Comparison of ENCODE assay signal across 20 cellular contexts in the genomic region with DNA sequence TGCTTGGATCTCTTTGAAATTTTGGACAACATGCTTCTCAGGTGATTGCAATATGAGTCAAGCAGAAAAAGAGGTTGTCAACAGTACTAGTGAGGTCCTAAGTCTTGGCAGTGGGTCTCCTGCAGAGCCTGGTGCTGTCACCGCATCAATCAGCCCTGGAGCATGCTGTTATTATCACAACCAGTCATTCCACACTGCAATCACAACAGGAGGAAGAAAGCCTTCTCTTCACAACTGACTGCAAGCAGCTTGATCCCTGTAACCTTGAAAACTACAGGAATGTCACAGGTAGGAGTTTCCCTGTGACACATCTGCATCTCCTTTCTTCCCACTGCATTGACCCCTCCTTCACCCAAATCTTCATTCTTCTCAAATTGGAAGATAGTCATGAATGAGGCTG.
DNase-seq lines count a peak whose midpoint lies in the region; ATAC-seq and TF ChIP-seq lines count a peak whose summit lies in the region.
"Had no signal": no experiment of that assay in that cellular context is flagged by ENCODE, and none has a peak within 500 bp of the region (broad histone marks: within the 10 kb centered on the region; RNA-seq: fewer than 3 reads in every experiment).

No MANE protein-coding gene starts in this region.

- DNase-seq in GM23338 (ENCODE audit: low spot score) = peak; percentile 13
- peak; percentile 39 for DNase-seq in NCI-H2227 (lab: John Stamatoyannopoulos, UW; ENCODE audit: unreplicated experiment)
- DNase-seq in iPS-NIHi7 (ENCODE audit: extremely low spot score) = peak; percentile 38
- no peak for DNase-seq in globus pallidus (ENCODE audit: low spot score)
- DNase-seq in substantia nigra (lab: John Stamatoyannopoulos, UW) = no peak
- DNase-seq in NCI-H2081 treated with DMSO at 0.1 percent for 48 hours (lab: John Stamatoyannopoulos, UW) = no peak
- DNase-seq: CD4-positive, alpha-beta T cell; COR-L47; DMS 273 treated with DMSO at 0.1 percent for 48 hours; NCI-H1105; NCI-H1694; NCI-H2081; NCI-H226; NCI-H524 treated with DMSO at 0.1 percent for 48 hours; Peyer's patch had no signal

- H3F3A ChIP-seq in GM23338 (replicated peaks; ENCODE audit: low read depth) (no peaks in the 10 kb centered on the region), neural cell (ENCODE audit: insufficient read depth, low read length, poor library complexity, severe bottlenecking) (no peaks in the 10 kb centered on the region)

- no peak overlapping the region for H3K4me3 Mint-ChIP-seq in GM23338
- H3K4me3 Mint-ChIP-seq: CD4-positive, alpha-beta T cell had no signal

- no peaks in the 10 kb centered on the region; the same call in 2 of the 3 replicates for H3K9me3 Mint-ChIP-seq in GM23338

- no peak for ATAC-seq in GM23338
- ATAC-seq: HCT116, SK-N-SH treated with all-trans-retinoic acid at 6 μM for 48 hours had no signal

- H4K20me1 ChIP-seq in GM23338 (replicated peaks; ENCODE audit: insufficient read depth) (no peaks in the 10 kb centered on the region), neural cell (ENCODE audit: insufficient read depth) (no peaks in the 10 kb centered on the region)
- H4K20me1 ChIP-seq: BLaER1 had no signal

- H3K27me3 Mint-ChIP-seq in GM23338 (ENCODE audit: insufficient read depth, low read depth, poor library complexity) = no peaks in the 10 kb centered on the region
- H3K27me3 Mint-ChIP-seq: CD4-positive, alpha-beta T cell had no signal

- peak; percentile 55 for TF ChIP-seq EP300 in neural cell (conservative IDR thresholded peaks at IDR 0.05; ENCODE audit: poor library complexity, severe bottlenecking)

- H3K36me3 ChIP-seq in GM23338 (ENCODE audit: insufficient read depth) = no peaks in the 10 kb centered on the region
- H3K36me3 ChIP-seq in neural cell (ENCODE audit: insufficient read depth, low read length) = no peaks in the 10 kb centered on the region
- H3K36me3 ChIP-seq: BLaER1, Peyer's patch had no signal

- TF ChIP-seq RAD21 in neural cell (conservative IDR thresholded peaks at IDR 0.05) = no peak

- no peaks in the 10 kb centered on the region for H3K36me3 Mint-ChIP-seq in GM23338 (ENCODE audit: low read depth)

- no peak overlapping the region for H2AFZ ChIP-seq in GM23338
- H2AFZ ChIP-seq in neural cell (ENCODE audit: low read depth, low read length) = no peak overlapping the region

- H3K9ac ChIP-seq in neural cell (ENCODE audit: low read length) = no peak overlapping the region
- H3K9ac ChIP-seq: BLaER1, KMS-11 had no signal

- H3K9me2 ChIP-seq in GM23338 (ENCODE audit: insufficient read depth) (peaks cover 2% of the 10 kb centered on the region; the same call in 1 of the 2 replicates), neural cell (ENCODE audit: insufficient read depth, low read length) (no peaks in the 10 kb centered on the region)

- H3K27me3 ChIP-seq in GM23338 (ENCODE audit: insufficient read depth) (no peaks in the 10 kb centered on the region), neural cell (ENCODE audit: insufficient read depth, low read depth, low read length) (no peaks in the 10 kb centered on the region)
- H3K27me3 ChIP-seq: BLaER1, Peyer's patch had no signal

- no peak overlapping the region for H3K27ac ChIP-seq in GM23338 (ENCODE audit: low read depth)
- no peak overlapping the region for H3K27ac ChIP-seq in neural cell (ENCODE audit: low read length)
- H3K27ac ChIP-seq in substantia nigra (ENCODE audit: low read depth, low read length, poor library complexity, severe bottlenecking) = no peak overlapping the region
- H3K27ac ChIP-seq: BLaER1, KMS-11, Peyer's patch had no signal

- H3K4me2 ChIP-seq in GM23338 (no peak overlapping the region), neural cell (ENCODE audit: low read length) (no peak overlapping the region)
- H3K4me2 ChIP-seq: BLaER1, KMS-11 had no signal

- no peaks in the 10 kb centered on the region for H3K9me3 ChIP-seq in neural cell (ENCODE audit: low read length)
- H3K9me3 ChIP-seq: Peyer's patch had no signal

- TF ChIP-seq CTCF in GM23338 (conservative IDR thresholded peaks at IDR 0.05; ENCODE audit: low read depth in 2 of 2) (no peak), neural cell (IDR thresholded peaks at IDR 0.05; ENCODE audit: poor library complexity, severe bottlenecking) (no peak)

- no peaks in the 10 kb centered on the region for H3K79me2 ChIP-seq in GM23338 (replicated peaks; ENCODE audit: insufficient read depth)
- no peaks in the 10 kb centered on the region for H3K79me2 ChIP-seq in neural cell (replicated peaks; ENCODE audit: insufficient read depth, low read length)

- no peaks in the 10 kb centered on the region for H3K4me1 ChIP-seq in GM23338 (ENCODE audit: insufficient read depth)
- H3K4me1 ChIP-seq: BLaER1, Peyer's patch had no signal

- H3K4me1 Mint-ChIP-seq in GM23338 = peaks cover 7% of the 10 kb centered on the region; the same call in 2 of the 3 replicates

- H3K4me3 ChIP-seq in GM23338 (no peak overlapping the region), neural cell (ENCODE audit: low read length) (no peak overlapping the region)
- H3K4me3 ChIP-seq: BLaER1, Peyer's patch had no signal

- H3K27ac Mint-ChIP-seq in GM23338 = 0 out of 2 replicates have a peak overlapping the region, but pooled peaks have one; percentile 66
- H3K27ac Mint-ChIP-seq: CD4-positive, alpha-beta T cell had no signal

TF ChIP-seq in GM23338, 12 proteins besides CTCF, POLR2A, EP300 and RAD21 (continues in another document):
- TF ChIP-seq STAT1 (IDR thresholded peaks at IDR 0.05; ENCODE audit: unreplicated experiment) (no peak), NANOG (IDR thresholded peaks at IDR 0.05; ENCODE audit: borderline replicate concordance) (no peak), ZNF114 (CRISPR knock-in tag; IDR thresholded peaks at IDR 0.05) (no peak)
- TF ChIP-seq, protein P1, sequence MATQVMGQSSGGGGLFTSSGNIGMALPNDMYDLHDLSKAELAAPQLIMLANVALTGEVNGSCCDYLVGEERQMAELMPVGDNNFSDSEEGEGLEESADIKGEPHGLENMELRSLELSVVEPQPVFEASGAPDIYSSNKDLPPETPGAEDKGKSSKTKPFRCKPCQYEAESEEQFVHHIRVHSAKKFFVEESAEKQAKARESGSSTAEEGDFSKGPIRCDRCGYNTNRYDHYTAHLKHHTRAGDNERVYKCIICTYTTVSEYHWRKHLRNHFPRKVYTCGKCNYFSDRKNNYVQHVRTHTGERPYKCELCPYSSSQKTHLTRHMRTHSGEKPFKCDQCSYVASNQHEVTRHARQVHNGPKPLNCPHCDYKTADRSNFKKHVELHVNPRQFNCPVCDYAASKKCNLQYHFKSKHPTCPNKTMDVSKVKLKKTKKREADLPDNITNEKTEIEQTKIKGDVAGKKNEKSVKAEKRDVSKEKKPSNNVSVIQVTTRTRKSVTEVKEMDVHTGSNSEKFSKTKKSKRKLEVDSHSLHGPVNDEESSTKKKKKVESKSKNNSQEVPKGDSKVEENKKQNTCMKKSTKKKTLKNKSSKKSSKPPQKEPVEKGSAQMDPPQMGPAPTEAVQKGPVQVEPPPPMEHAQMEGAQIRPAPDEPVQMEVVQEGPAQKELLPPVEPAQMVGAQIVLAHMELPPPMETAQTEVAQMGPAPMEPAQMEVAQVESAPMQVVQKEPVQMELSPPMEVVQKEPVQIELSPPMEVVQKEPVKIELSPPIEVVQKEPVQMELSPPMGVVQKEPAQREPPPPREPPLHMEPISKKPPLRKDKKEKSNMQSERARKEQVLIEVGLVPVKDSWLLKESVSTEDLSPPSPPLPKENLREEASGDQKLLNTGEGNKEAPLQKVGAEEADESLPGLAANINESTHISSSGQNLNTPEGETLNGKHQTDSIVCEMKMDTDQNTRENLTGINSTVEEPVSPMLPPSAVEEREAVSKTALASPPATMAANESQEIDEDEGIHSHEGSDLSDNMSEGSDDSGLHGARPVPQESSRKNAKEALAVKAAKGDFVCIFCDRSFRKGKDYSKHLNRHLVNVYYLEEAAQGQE (IDR thresholded peaks at IDR 0.05; ENCODE audit: unreplicated experiment) = no peak

TF ChIP-seq in neural cell, 6 proteins besides CTCF, POLR2A, EP300 and RAD21:
- TF ChIP-seq POLR2AphosphoS5 (IDR thresholded peaks at IDR 0.05) = peak; percentile 54
- TF ChIP-seq, protein P1 (IDR thresholded peaks at IDR 0.05; ENCODE audit: borderline replicate concordance) = no peak

Comparison
In these comparisons a context has a peak if more than half of its experiments do, and no peak if none do; other contexts are left out.
1. DNase-seq: peak in GM23338 (single experiment), NCI-H2227 (single experiment) and iPS-NIHi7 (single experiment); none in globus pallidus (single experiment), substantia nigra (0 of 49) and NCI-H2081 treated with DMSO at 0.1 percent for 48 hours (single experiment).